17 cellular contexts compared by ENCODE assay signal in genomic region chr1:27444632-27445031, GRCh38. TPM values are rescaled to one million over a fixed set of nuclear protein-coding genes. Genes with fewer than 3 reads are reported as not detected.
A peak's percentile ranks its signal among the peaks of the same experiment; 100 is the strongest.
DNase-seq lines count a peak whose midpoint lies in the region; ATAC-seq lines count a peak whose summit lies in the region.
"Had no signal": no experiment of that assay in that cellular context is flagged by ENCODE, and none has a peak within 500 bp of the region (broad histone marks: within the 10 kb centered on the region; RNA-seq: fewer than 3 reads in every experiment).

No MANE protein-coding gene starts in this region.

- no peaks in the 10 kb centered on the region for H3K9me3 ChIP-seq in CD4-positive, CD25-positive, alpha-beta regulatory T cell (ENCODE audit: control insufficient read depth in 2 of 2, low read length in 2 of 2)
- H3K9me3 ChIP-seq: ascending aorta, BE2C, SJSA1 had no signal

- H3K27ac ChIP-seq in CD4-positive, CD25-positive, alpha-beta regulatory T cell (ENCODE audit: insufficient read depth, low read length, poor library complexity, severe bottlenecking), result peak overlapping the region; percentile 62
- H3K27ac ChIP-seq: SJSA1 had no signal

- H3K36me3 Mint-ChIP-seq in CD4-positive, CD25-positive, alpha-beta regulatory T cell, result peaks cover 23% of the 10 kb centered on the region
- H3K36me3 Mint-ChIP-seq in activated CD4-positive, alpha-beta memory T cell treated with anti-CD3 and anti-CD28 coated beads, Interleukin-2, amount 10 ng/mL, durations not matched to agents 7 days and 5 days (ENCODE audit: low read depth), result peaks cover 34% of the 10 kb centered on the region
- peaks cover 16% of the 10 kb centered on the region for H3K36me3 Mint-ChIP-seq in memory B cell

- no peak for ATAC-seq in CD4-positive, CD25-positive, alpha-beta regulatory T cell (ENCODE audit: low read depth in 2 of 2)
- ATAC-seq in memory B cell (ENCODE audit: low read depth) (no peak), HG02885 (IDR thresholded peaks at IDR 0.05; ENCODE audit: poor library complexity, unreplicated experiment) (no peak)
- ATAC-seq: esophagus mucosa had no signal

- peak overlapping the region; percentile 63 for H3K4me3 ChIP-seq in CD4-positive, CD25-positive, alpha-beta regulatory T cell (ENCODE audit: low read depth, low read length)
- H3K4me3 ChIP-seq: ascending aorta, SJSA1 had no signal

- H3K36me3 ChIP-seq in CD4-positive, CD25-positive, alpha-beta regulatory T cell (ENCODE audit: control insufficient read depth, insufficient read depth, low read length), result peaks cover 7% of the 10 kb centered on the region
- H3K36me3 ChIP-seq: BE2C had no signal

- H3K27me3 Mint-ChIP-seq in CD4-positive, CD25-positive, alpha-beta regulatory T cell, result no peaks in the 10 kb centered on the region
- no peaks in the 10 kb centered on the region for H3K27me3 Mint-ChIP-seq in activated CD4-positive, alpha-beta memory T cell treated with anti-CD3 and anti-CD28 coated beads, Interleukin-2, amount 10 ng/mL, durations not matched to agents 7 days and 5 days
- no peaks in the 10 kb centered on the region for H3K27me3 Mint-ChIP-seq in memory B cell

- POLR2A ChIA-PET in activated CD4-positive, alpha-beta memory T cell treated with anti-CD3 and anti-CD28 coated beads, Interleukin-2, amount 10 ng/mL, durations not matched to agents 7 days and 5 days (lab: Charles Lee), result interaction anchor here (1.3 to 1.9 kb wide), 3 partner anchors 8 to 44 kb away, joined by 3 to 8 read pairs (median 3); no protein-coding TSS in a partner anchor

- peak overlapping the region in 3 of 4 donors; percentile 1 to 82 (median 17) for H3K4me3 Mint-ChIP-seq in CD4-positive, CD25-positive, alpha-beta regulatory T cell
- H3K4me3 Mint-ChIP-seq in activated CD4-positive, alpha-beta memory T cell treated with anti-CD3 and anti-CD28 coated beads, Interleukin-2, amount 10 ng/mL, durations not matched to agents 7 days and 5 days, result no peak overlapping the region
- H3K4me3 Mint-ChIP-seq in memory B cell, result peak overlapping the region; percentile 12

- CTCF ChIA-PET in activated CD4-positive, alpha-beta memory T cell treated with anti-CD3 and anti-CD28 coated beads, Interleukin-2, amount 10 ng/mL, durations not matched to agents 7 days and 5 days (lab: Charles Lee), result no interaction called here

- peaks cover 0 to 1% (median 0%) of the 10 kb centered on the region in 7 donors for H3K9me3 Mint-ChIP-seq in CD4-positive, CD25-positive, alpha-beta regulatory T cell
- no peaks in the 10 kb centered on the region for H3K9me3 Mint-ChIP-seq in activated CD4-positive, alpha-beta memory T cell treated with anti-CD3 and anti-CD28 coated beads, Interleukin-2, amount 10 ng/mL, durations not matched to agents 7 days and 5 days
- H3K9me3 Mint-ChIP-seq in memory B cell, result no peaks in the 10 kb centered on the region

- no peak for DNase-seq in CD4-positive, CD25-positive, alpha-beta regulatory T cell
- DNase-seq in EH (ENCODE audit: low read depth) (peak; percentile 13), memory B cell (ENCODE audit: low spot score in 2 of 2) (no peak), NCI-H526 (lab: John Stamatoyannopoulos, UW) (no peak), DMS 273 (lab: John Stamatoyannopoulos, UW; ENCODE audit: unreplicated experiment) (no peak), NCI-H1694 treated with DMSO at 0.1 percent for 48 hours (lab: John Stamatoyannopoulos, UW) (no peak)
- DNase-seq in activated CD4-positive, alpha-beta memory T cell treated with anti-CD3 and anti-CD28 coated beads, Interleukin-2, amount 10 ng/mL, durations not matched to agents 7 days and 5 days, result no peak
- DNase-seq: BE2C, cortex of kidney, glutamatergic neuron, NCI-H1105, NCI-H226, occipital lobe had no signal

- peaks cover 19% of the 10 kb centered on the region for H3K4me1 ChIP-seq in CD4-positive, CD25-positive, alpha-beta regulatory T cell (ENCODE audit: control insufficient read depth, insufficient read depth, low read length, poor library complexity, severe bottlenecking)
- H3K4me1 ChIP-seq: BE2C had no signal

- peaks cover 19 to 65% (median 39%) of the 10 kb centered on the region in 4 donors for H3K4me1 Mint-ChIP-seq in CD4-positive, CD25-positive, alpha-beta regulatory T cell
- peaks cover 36% of the 10 kb centered on the region for H3K4me1 Mint-ChIP-seq in activated CD4-positive, alpha-beta memory T cell treated with anti-CD3 and anti-CD28 coated beads, Interleukin-2, amount 10 ng/mL, durations not matched to agents 7 days and 5 days
- peaks cover 33% of the 10 kb centered on the region for H3K4me1 Mint-ChIP-seq in memory B cell

- H3K27ac Mint-ChIP-seq in CD4-positive, CD25-positive, alpha-beta regulatory T cell, result peak overlapping the region; percentile 72 to 84 (median 82)
- H3K27ac Mint-ChIP-seq in activated CD4-positive, alpha-beta memory T cell treated with anti-CD3 and anti-CD28 coated beads, Interleukin-2, amount 10 ng/mL, durations not matched to agents 7 days and 5 days, result peak overlapping the region; percentile 61
- H3K27ac Mint-ChIP-seq in memory B cell, result peak overlapping the region; percentile 92

- H3K27me3 ChIP-seq in CD4-positive, CD25-positive, alpha-beta regulatory T cell (ENCODE audit: control insufficient read depth, insufficient read depth, low read length), result no peaks in the 10 kb centered on the region
- H3K27me3 ChIP-seq: ascending aorta, BE2C, SJSA1 had no signal

RNA-seq across cellular contexts. Expression of gene WASF2, which starts 45.3 kb away (rescaled TPM):
- total RNA-seq in CD4-positive, CD25-positive, alpha-beta regulatory T cell, result 175 TPM
- polyA plus RNA-seq in CD4-positive, CD25-positive, alpha-beta regulatory T cell, result 10 to 100 TPM; 55.3 to 85.3 (median 61.8) TPM
- total RNA-seq in activated CD4-positive, alpha-beta memory T cell treated with anti-CD3 and anti-CD28 coated beads, Interleukin-2, amount 10 ng/mL, durations not matched to agents 7 days and 5 days, result 100 to 1,000 TPM; 150 TPM

RNA-seq across cellular contexts. Expression of gene GPR3, which starts 52.2 kb away (rescaled TPM):
- 0.47 TPM for total RNA-seq in CD4-positive, CD25-positive, alpha-beta regulatory T cell
- under 1 TPM in 2 of 4 donors, not detected in 2; 0.07 to 0.21 TPM for polyA plus RNA-seq in CD4-positive, CD25-positive, alpha-beta regulatory T cell
- under 1 TPM; 0.58 to 0.65 TPM for total RNA-seq in activated CD4-positive, alpha-beta memory T cell treated with anti-CD3 and anti-CD28 coated beads, Interleukin-2, amount 10 ng/mL, durations not matched to agents 7 days and 5 days
- total RNA-seq: occipital lobe had no signal
